1 cellular context compared by ENCODE assay signal in the genomic region with DNA sequence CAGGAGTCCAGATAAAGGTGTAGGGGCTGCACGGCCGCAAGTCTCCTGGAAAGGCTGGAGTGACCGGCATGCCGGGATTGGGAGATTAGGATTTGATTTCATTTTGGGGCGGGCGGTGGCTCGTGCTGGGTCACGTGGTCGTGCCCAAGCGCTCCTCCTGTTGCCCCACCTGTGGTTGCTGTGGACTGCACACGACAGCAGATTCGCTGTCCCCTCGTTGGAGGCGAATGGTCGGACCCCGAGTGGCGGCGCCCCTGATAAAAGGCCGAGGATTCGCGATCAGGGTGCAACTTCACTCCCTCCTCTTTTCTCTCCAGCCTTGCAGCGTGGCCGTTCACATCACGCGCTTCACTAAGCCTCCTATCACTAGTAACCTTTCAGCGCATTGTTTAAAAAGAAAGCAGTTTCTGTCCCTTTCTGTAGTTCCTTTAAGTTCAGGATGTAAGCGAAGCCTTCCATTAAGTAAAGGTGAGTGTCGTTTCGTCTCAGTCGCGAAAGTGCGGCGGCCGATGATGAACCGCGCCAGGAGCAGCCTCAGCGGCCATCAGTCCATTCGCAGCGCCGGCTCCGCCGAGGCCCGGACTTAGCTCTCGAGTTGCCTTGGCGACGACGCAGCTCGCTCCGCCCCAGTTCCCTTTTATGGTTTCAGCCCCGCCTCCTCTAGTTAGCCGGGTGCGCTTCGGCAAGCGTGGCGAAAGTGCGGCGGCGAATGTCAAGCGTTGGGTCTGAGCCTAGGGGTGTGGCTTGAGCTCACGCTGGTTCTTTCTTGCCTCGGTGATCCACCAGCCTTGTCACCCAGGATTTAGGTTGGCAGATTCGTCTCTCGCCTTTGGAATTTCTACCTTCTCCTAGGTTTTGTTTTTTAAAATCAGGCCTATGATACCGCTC.
TF ChIP-seq lines count a peak whose summit lies in the region.

No MANE protein-coding gene starts in this region.

TF ChIP-seq in IMR-90, 13 proteins besides CTCF, POLR2A, EP300 and RAD21:
- peak; percentile 41; the same call in 1 of the 2 replicates for TF ChIP-seq BHLHE40 (IDR thresholded peaks at IDR 0.05; ENCODE audit: low read depth, low read length)
- TF ChIP-seq RFX5 (IDR thresholded peaks at IDR 0.05; ENCODE audit: low read depth, low read length) = no peak
- TF ChIP-seq MAZ (IDR thresholded peaks at IDR 0.05; ENCODE audit: borderline replicate concordance, low read depth, low read length) = peak; percentile 55; the same call in 1 of the 2 replicates
- TF ChIP-seq MXI1 (IDR thresholded peaks at IDR 0.05; ENCODE audit: borderline replicate concordance, low read depth, low read length) = peak; percentile 62; the same call in 1 of the 2 replicates
- no peak for TF ChIP-seq NFE2L2 (IDR thresholded peaks at IDR 0.05; ENCODE audit: low read depth, low read length)
- TF ChIP-seq CEBPB (IDR thresholded peaks at IDR 0.05; ENCODE audit: low read depth, low read length) = no peak
- TF ChIP-seq, protein P1, sequence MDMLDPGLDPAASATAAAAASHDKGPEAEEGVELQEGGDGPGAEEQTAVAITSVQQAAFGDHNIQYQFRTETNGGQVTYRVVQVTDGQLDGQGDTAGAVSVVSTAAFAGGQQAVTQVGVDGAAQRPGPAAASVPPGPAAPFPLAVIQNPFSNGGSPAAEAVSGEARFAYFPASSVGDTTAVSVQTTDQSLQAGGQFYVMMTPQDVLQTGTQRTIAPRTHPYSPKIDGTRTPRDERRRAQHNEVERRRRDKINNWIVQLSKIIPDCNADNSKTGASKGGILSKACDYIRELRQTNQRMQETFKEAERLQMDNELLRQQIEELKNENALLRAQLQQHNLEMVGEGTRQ (IDR thresholded peaks at IDR 0.05; ENCODE audit: low read depth, low read length) = peak; percentile 75
TF ChIP-seq in IMR-90: peak in this region for 4.
